ENCODE assay signal across 11 cellular contexts in genomic region chr12:96698521-96698920, GRCh38.
A peak's percentile ranks its signal among the peaks of the same experiment; 100 is the strongest.
DNase-seq lines count a peak whose midpoint lies in the region; ATAC-seq and TF ChIP-seq lines count a peak whose summit lies in the region.
"Had no signal": no experiment of that assay in that cellular context is flagged by ENCODE, and none has a peak within 500 bp of the region (broad histone marks: within the 10 kb centered on the region; RNA-seq: fewer than 3 reads in every experiment).

No MANE protein-coding gene starts in this region.

- H3K27me3 ChIP-seq in adipocyte (replicated peaks; ENCODE audit: control insufficient read depth, insufficient read depth, low read length), result peaks cover 3% of the 10 kb centered on the region

- no peak overlapping the region for H3K9ac ChIP-seq in adipocyte (ENCODE audit: low read length)

- TF ChIP-seq CTCF in GM12873 (IDR thresholded peaks at IDR 0.05; ENCODE audit: insufficient read depth, low read depth, low read length, missing control alignments), result peak; percentile 18
- TF ChIP-seq CTCF in retinal pigment epithelial cell (conservative IDR thresholded peaks at IDR 0.05; ENCODE audit: low read depth, low read length), result peak; percentile 23

- H3K4me3 ChIP-seq in adipocyte (ENCODE audit: low read length), result no peak overlapping the region
- no peak overlapping the region for H3K4me3 ChIP-seq in retinal pigment epithelial cell (ENCODE audit: low read length)

- H3K36me3 ChIP-seq in adipocyte (ENCODE audit: control insufficient read depth, insufficient read depth, low read length, severe bottlenecking), result no peaks in the 10 kb centered on the region

- no peak for ATAC-seq in HG03108 (IDR thresholded peaks at IDR 0.05; ENCODE audit: unreplicated experiment)
- ATAC-seq: activated T-cell treated with anti-CD3 and anti-CD28 coated beads, Interleukin-2, amount 50 U/mL, for 4 hours; T-helper 17 cell had no signal

- DNase-seq in LHCN-M2 (ENCODE audit: low read depth) (peak; percentile 19), adipocyte (ENCODE audit: low read depth) (peak; percentile 4), retinal pigment epithelial cell (ENCODE audit: low read depth) (no peak), NCI-H146 treated with DMSO at 0.1 percent for 48 hours (lab: John Stamatoyannopoulos, UW; ENCODE audit: unreplicated experiment) (no peak), NCI-H510A (lab: John Stamatoyannopoulos, UW) (no peak)
- DNase-seq: activated CD4-positive, alpha-beta T cell treated with anti-CD3 and anti-CD28 coated beads, Interleukin-2, amount 10 ng/mL, durations not matched to agents 7 days and 5 days; activated T-cell treated with anti-CD3 and anti-CD28 coated beads, Interleukin-2, amount 50 U/mL, for 4 hours; stimulated activated CD4-positive, alpha-beta T cell treated with anti-CD3 and anti-CD28 coated beads, Interleukin-12 subunit alpha, Interleukin-12 subunit beta, amount 100 ng/mL, for 4 hours; T-helper 17 cell had no signal

- H3K4me1 ChIP-seq in adipocyte (ENCODE audit: control insufficient read depth, insufficient read depth, low read length), result peaks cover 10% of the 10 kb centered on the region

- H3K9me3 ChIP-seq in adipocyte (ENCODE audit: control insufficient read depth, low read length), result no peaks in the 10 kb centered on the region

Comparison
In these comparisons a context has a peak if more than half of its experiments do, and no peak if none do; other contexts are left out.
1. DNase-seq: peak in LHCN-M2 (single experiment) and adipocyte (single experiment); none in retinal pigment epithelial cell (single experiment), NCI-H146 treated with DMSO at 0.1 percent for 48 hours (single experiment) and NCI-H510A (single experiment).